8 cellular contexts compared by ENCODE assay signal in genomic region chr9:77177143-77177893, GRCh38. TPM values are rescaled to one million over a fixed set of nuclear protein-coding genes. Genes with fewer than 3 reads are reported as not detected.
DNase-seq lines count a peak whose midpoint lies in the region; ATAC-seq and TF ChIP-seq lines count a peak whose summit lies in the region.

Gene VPS13A, plus strand, starts transcription at chr9:77177534. Its CDS starts 171 bp downstream, at chr9:77177705.

- peak; percentile 75 for ATAC-seq in GM19043 (IDR thresholded peaks at IDR 0.05; ENCODE audit: low read depth, unreplicated experiment)
- peak; percentile 74 for ATAC-seq in HG03378 (IDR thresholded peaks at IDR 0.05; ENCODE audit: unreplicated experiment)

- H3K27ac Mint-ChIP-seq in chondrocyte (ENCODE audit: unreplicated experiment): peak within 1 kb of the TSS; percentile 85

- TF ChIP-seq CTCF in chondrocyte (IDR thresholded peaks at IDR 0.05): peak; percentile 65

- no peaks in the 10 kb centered on the region for H3K27me3 Mint-ChIP-seq in chondrocyte (ENCODE audit: low read depth)

- no peaks in the 10 kb centered on the region for H3K36me3 Mint-ChIP-seq in chondrocyte (ENCODE audit: low read depth)

- DNase-seq in Ammon's horn (ENCODE audit: low spot score) (peak; percentile 86), NCI-H446 treated with DMSO at 0.1 percent for 48 hours (lab: John Stamatoyannopoulos, UW) (peak; percentile 78), chondrocyte (ENCODE audit: low spot score) (peak; percentile 96), kidney glomerular epithelial cell (lab: John Stamatoyannopoulos, UW) (peak; percentile 81)
- DNase-seq in activated CD4-positive, CD25-positive, alpha-beta regulatory T cell treated with anti-CD3 and anti-CD28 coated beads, Interleukin-2, amount 50 U/mL, for 72 hours: peak; percentile 90
- DNase-seq in stimulated activated CD4-positive, alpha-beta T cell treated with anti-CD3 and anti-CD28 coated beads, Interleukin-1b, Interleukin-23, amount 100 ng/mL, for 24 hours (ENCODE audit: low read depth in 4 of 4, low spot score in 1 of 4): peak; percentile 84 to 95 (median 90)

- H3K4me3 Mint-ChIP-seq in chondrocyte (ENCODE audit: unreplicated experiment): peak within 1 kb of the TSS; percentile 91

- peaks cover 38% of the 10 kb centered on the region for H3K4me1 Mint-ChIP-seq in chondrocyte (ENCODE audit: low read depth)

- H3K9me3 Mint-ChIP-seq in chondrocyte (ENCODE audit: low read depth): no peaks in the 10 kb centered on the region

RNA-seq across cellular contexts. Expression of gene VPS13A, which starts in this region (rescaled TPM):
- total RNA-seq in chondrocyte: 54.1 to 64.1 TPM (median 57.7 TPM) in 3 replicates

Comparison
In these comparisons a context has a peak if more than half of its experiments do, and no peak if none do; other contexts are left out.
1. Peak in every context shown above with its lines: DNase-seq and ATAC-seq.